ENCODE assay signal across 8 cellular contexts in the genomic region with DNA sequence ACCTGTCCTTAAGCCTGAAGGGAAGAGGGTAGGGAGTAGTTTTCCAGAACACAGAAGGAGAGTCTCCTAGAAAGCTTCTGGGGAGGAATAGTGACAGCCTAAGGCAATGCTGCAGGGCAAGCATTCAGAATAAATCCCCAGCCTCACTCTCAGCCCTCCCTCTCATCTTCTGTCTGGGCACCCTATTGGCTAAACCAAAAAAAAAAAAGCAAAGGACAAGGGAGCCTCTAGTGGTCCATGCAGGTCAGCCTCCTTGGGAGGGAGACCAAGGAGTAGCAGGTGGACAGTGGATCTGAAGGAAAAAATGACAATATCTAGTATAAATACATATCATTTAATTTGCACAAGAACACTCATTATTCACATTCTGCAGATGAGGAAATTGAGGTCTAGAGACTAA.
DNase-seq lines count a peak whose midpoint lies in the region; ATAC-seq, FAIRE-seq and TF ChIP-seq lines count a peak whose summit lies in the region.
"Not testable (repeated sequence)": the region's sequence is repeated elsewhere in the genome, so short reads cannot be mapped to it uniquely, and the experiment has no call there.

No MANE protein-coding gene starts in this region.

- H4K20me1 ChIP-seq in K562 (replicated peaks; ENCODE audit: control insufficient read depth, insufficient read depth, low read length): not testable (repeated sequence)

- H3K9me3 ChIP-seq in A549; K562 (replicated peaks; ENCODE audit: control insufficient read depth, insufficient read depth, low read depth, low read length); endodermal cell (ENCODE audit: control insufficient read depth, low read length): not testable (repeated sequence)

- H2AFZ ChIP-seq in K562 (ENCODE audit: low read depth, low read length): not testable (repeated sequence)

- not testable (repeated sequence) for H3K79me2 ChIP-seq in K562 (ENCODE audit: control insufficient read depth, insufficient read depth, low read length)

- TF ChIP-seq CTCF in A549 (IDR thresholded peaks at IDR 0.05); WTC11 (IDR thresholded peaks at IDR 0.05); K562 (IDR thresholded peaks at IDR 0.05 in 2 of 3, conservative IDR thresholded peaks at IDR 0.05 in 1 of 3; ENCODE audit: insufficient read depth in 2 of 3, low read depth in 1 of 3, low read length in 3 of 3): not testable (repeated sequence)
- peak; percentile 31 for TF ChIP-seq CTCF in endodermal cell (conservative IDR thresholded peaks at IDR 0.05)

- H3K4me3 Mint-ChIP-seq in WTC11, endodermal cell: not testable (repeated sequence)

- not testable (repeated sequence) for H3K4me2 ChIP-seq in A549; K562 (ENCODE audit: insufficient read depth, low read length)

- FAIRE-seq in A549 (lab: Jason Lieb, UNC): peak; percentile 7
- FAIRE-seq in H54 (lab: Jason Lieb, UNC): peak; percentile 82
- FAIRE-seq in HTR-8/SVneo (lab: Jason Lieb, UNC): peak; percentile 46
- peak; percentile 84 for FAIRE-seq in K562 (lab: Jason Lieb, UNC)

- CTCF ChIA-PET in A549 (lab: Yijun Ruan, JAX) (interaction anchor here (0.6 to 0.7 kb wide), 2 partner anchors 98 to 748 kb away, joined by 3 to 4 read pairs; no protein-coding TSS in a partner anchor), WTC11 (lab: Charles Lee) (interaction anchor here (0.7 to 1.2 kb wide), 3 partner anchors 75 to 168 kb away, joined by 3 to 6 read pairs (median 3); no protein-coding TSS in a partner anchor)
- CTCF ChIA-PET in K562 (lab: Yijun Ruan, JAX; ENCODE audit: low intra/inter-chr PET ratio): not testable (repeated sequence)

- not testable (repeated sequence) for H3K27ac Mint-ChIP-seq in WTC11, endodermal cell

- H3K36me3 ChIP-seq in K562 (ENCODE audit: control insufficient read depth, insufficient read depth, low read length); endodermal cell (ENCODE audit: control insufficient read depth, insufficient read depth, low read length): not testable (repeated sequence)

- H3K27ac ChIP-seq in A549; K562 (ENCODE audit: extremely low read depth, low read depth, low read length); endodermal cell (ENCODE audit: low read depth, low read length): not testable (repeated sequence)

- intact Hi-C loops in K562 (cut with micrococcal nuclease): not testable (repeated sequence)

- not testable (repeated sequence) for H3K9ac ChIP-seq in K562 (ENCODE audit: insufficient read depth in 1 of 2, low read depth in 2 of 2, low read length in 2 of 2); endodermal cell (ENCODE audit: extremely low read depth, low read length, poor library complexity, severe bottlenecking)

- not testable (repeated sequence) for H3K27me3 Mint-ChIP-seq in WTC11 (ENCODE audit: low read depth); endodermal cell (ENCODE audit: insufficient read depth)

- not testable (repeated sequence) for H3K36me3 Mint-ChIP-seq in WTC11; endodermal cell (ENCODE audit: low read depth)

- H3K4me3 ChIP-seq in A549; K562; endodermal cell (ENCODE audit: low read length): not testable (repeated sequence)

- H3K9me3 Mint-ChIP-seq in WTC11, endodermal cell: not testable (repeated sequence)

- H3K27me3 ChIP-seq in K562 (ENCODE audit: control insufficient read depth in 2 of 2, insufficient read depth in 2 of 2, low read length in 2 of 2): peaks cover 19 to 31% of the 10 kb centered on the region in 2 experiments; a peak in 4 of 5 replicates
- H3K27me3 ChIP-seq in endodermal cell (ENCODE audit: control insufficient read depth, insufficient read depth, low read length, poor library complexity, severe bottlenecking): not testable (repeated sequence)

- peak; percentile 46 to 60; a peak in 2 of 6 replicates for ATAC-seq in A549
- peak; percentile 57 for ATAC-seq in GM18868 (IDR thresholded peaks at IDR 0.05; ENCODE audit: unreplicated experiment)
- ATAC-seq in SK-N-SH treated with all-trans-retinoic acid at 6 μM for 48 hours: peak; percentile 24; the same call in 2 of the 3 replicates
- ATAC-seq in WTC11: peak; percentile 64
- ATAC-seq in K562: peak; percentile 90

- DNase-seq in A549 (ENCODE audit: low read depth in 1 of 2, low spot score in 1 of 2); H54 (ENCODE audit: insufficient read length, low spot score); HTR-8/SVneo (ENCODE audit: insufficient read length, low spot score); WTC11 (ENCODE audit: low spot score); K562 (ENCODE audit: extremely low read depth in 1 of 4, low spot score in 3 of 4); endodermal cell: not testable (repeated sequence)

- POLR2A ChIA-PET in A549 (lab: Yijun Ruan, JAX); WTC11 (lab: Charles Lee); K562 (lab: Yijun Ruan, JAX): not testable (repeated sequence)

- TF ChIP-seq RAD21 in A549 (conservative IDR thresholded peaks at IDR 0.05 in 1 of 2, IDR thresholded peaks at IDR 0.05 in 1 of 2); K562 (CRISPR knock-in tag; conservative IDR thresholded peaks at IDR 0.05 in 1 of 2, IDR thresholded peaks at IDR 0.05 in 1 of 2): not testable (repeated sequence)

- not testable (repeated sequence) for TF ChIP-seq EP300 in A549 (IDR thresholded peaks at IDR 0.05); K562 (IDR thresholded peaks at IDR 0.05; ENCODE audit: low read length)

- TF ChIP-seq POLR2A in A549 (IDR thresholded peaks at IDR 0.05; ENCODE audit: low read length); H54 (IDR thresholded peaks at IDR 0.05; ENCODE audit: low read depth, low read length); K562 (conservative IDR thresholded peaks at IDR 0.05): not testable (repeated sequence)

- in situ Hi-C loops in K562 (cut with MboI): not testable (repeated sequence)

- not testable (repeated sequence) for BruUV-seq in K562 (replicated peaks; lab: Mats Ljungman, UMichigan)

- not testable (repeated sequence) for H3K9me1 ChIP-seq in K562 (ENCODE audit: control insufficient read depth, insufficient read depth, low read length)

- H3K4me1 Mint-ChIP-seq in WTC11 (peaks cover 19% of the 10 kb centered on the region), endodermal cell (peaks cover 18% of the 10 kb centered on the region)

- not testable (repeated sequence) for H3K4me1 ChIP-seq in A549; endodermal cell (ENCODE audit: control insufficient read depth, insufficient read depth, low read length)
- H3K4me1 ChIP-seq in K562 (replicated peaks in 1 of 2; ENCODE audit: control insufficient read depth in 2 of 2, insufficient read depth in 2 of 2, low read length in 2 of 2): peaks cover 0 to 15% of the 10 kb centered on the region in 2 experiments; a peak in 2 of 5 replicates

Comparison
In these comparisons a context has a peak if more than half of its experiments do, and no peak if none do; other contexts are left out.
1. ATAC-seq: peak in every context shown above with its lines; median percentile 90 in K562; 64 in WTC11; 57 in GM18868; 53 in A549; 24 in SK-N-SH treated with all-trans-retinoic acid at 6 μM for 48 hours.